In genomic region chr15:82093774-82094211, GRCh38 we compare ENCODE assay signal across 12 cellular contexts. TPM values are rescaled to one million over a fixed set of nuclear protein-coding genes. Genes with fewer than 3 reads are reported as not detected.
A peak's percentile ranks its signal among the peaks of the same experiment; 100 is the strongest.
DNase-seq lines count a peak whose midpoint lies in the region; TF ChIP-seq lines count a peak whose summit lies in the region.
"Had no signal": no experiment of that assay in that cellular context is flagged by ENCODE, and none has a peak within 500 bp of the region (broad histone marks: within the 10 kb centered on the region; RNA-seq: fewer than 3 reads in every experiment).

No MANE protein-coding gene starts in this region.

- peak; percentile 86 for DNase-seq in AG04449 (ENCODE audit: low read depth, low spot score)
- DNase-seq in HT1080 (ENCODE audit: low read depth), result peak; percentile 93
- DNase-seq in foreskin melanocyte, result peak; percentile 48
- DNase-seq in NCI-H1436 (lab: John Stamatoyannopoulos, UW), result no peak
- DNase-seq in DMS153 treated with DMSO at 0.1 percent for 48 hours (lab: John Stamatoyannopoulos, UW; ENCODE audit: unreplicated experiment), result no peak
- no peak for DNase-seq in activated CD4-positive, alpha-beta T cell treated with anti-CD3 and anti-CD28 coated beads for 1 hour
- no peak for DNase-seq in stimulated activated CD4-positive, alpha-beta T cell treated with anti-CD3 and anti-CD28 coated beads, Interleukin-2, amount 100 ng/mL, for 24 hours
- DNase-seq: activated CD4-positive, alpha-beta T cell treated with anti-CD3 and anti-CD28 coated beads, Interleukin-2, amount 10 ng/mL, durations not matched to agents 7 days and 5 days; activated naive CD4-positive, alpha-beta T cell treated with Interleukin-2 at 50 U/mL for 16 hours; stimulated activated CD4-positive, alpha-beta T cell treated with anti-CD3 and anti-CD28 coated beads, Interleukin-4, amount 100 ng/mL, for 1 hour had no signal

- POLR2A ChIA-PET in AG04449 (lab: Yijun Ruan, JAX), result no interaction called here

- CTCF ChIA-PET in AG04449 (lab: Yijun Ruan, JAX), result interaction anchor here (0.7 to 8.1 kb wide), 5 partner anchors 9 to 46 kb away, joined by 3 to 46 read pairs (median 5); no protein-coding TSS in a partner anchor

- TF ChIP-seq CTCF in AG04449 (IDR thresholded peaks at IDR 0.05; ENCODE audit: insufficient read depth, low read length, missing control alignments) (no peak), WI38 (IDR thresholded peaks at IDR 0.05; ENCODE audit: low read depth, low read length) (no peak)

- H3K4me3 ChIP-seq in AG04449 (ENCODE audit: low read depth, low read length), result peak overlapping the region; percentile 43
- H3K4me3 ChIP-seq in WI38 (ENCODE audit: low read depth, low read length), result peak overlapping the region; percentile 49
- H3K4me3 ChIP-seq: neural progenitor cell had no signal

RNA-seq across cellular contexts. Expression of gene MEX3B, which starts 48.0 kb away (rescaled TPM):
- total RNA-seq in HT1080 (2014; rRNA removed; shearing (Covaris generic)), result 1.9 and 2.4 TPM in 2 replicates
- 2.2 and 2.9 TPM in 2 replicates for polyA plus RNA-seq in HT1080 (2015; cell fraction: cytosol; rRNA removed)
- polyA plus RNA-seq in HT1080 (2015; cell fraction: nucleus; rRNA removed), result 4.3 and 4.7 TPM in 2 replicates

Comparison
In these comparisons a context has a peak if more than half of its experiments do, and no peak if none do; other contexts are left out.
1. DNase-seq: peak in AG04449 (single experiment), HT1080 (single experiment) and foreskin melanocyte (single experiment); none in NCI-H1436 (single experiment), DMS153 treated with DMSO at 0.1 percent for 48 hours (single experiment), activated CD4-positive, alpha-beta T cell treated with anti-CD3 and anti-CD28 coated beads for 1 hour (single experiment) and stimulated activated CD4-positive, alpha-beta T cell treated with anti-CD3 and anti-CD28 coated beads, Interleukin-2, amount 100 ng/mL, for 24 hours (0 of 2).